1 cellular context compared by ENCODE assay signal in genomic region chr4:163672751-163673150, GRCh38.
TF ChIP-seq lines count a peak whose summit lies in the region.

No MANE protein-coding gene starts in this region.

TF ChIP-seq in GM23338, 12 proteins besides CTCF, POLR2A, EP300 and RAD21 (continued from another document):
- no peak for TF ChIP-seq CREB1 (CRISPR knock-in tag; IDR thresholded peaks at IDR 0.05; ENCODE audit: low read depth)
- TF ChIP-seq STAT1 (IDR thresholded peaks at IDR 0.05; ENCODE audit: unreplicated experiment): no peak
- no peak for TF ChIP-seq ZNF331 (CRISPR knock-in tag; IDR thresholded peaks at IDR 0.05; ENCODE audit: low read depth)
- no peak for TF ChIP-seq ZNF462 (CRISPR knock-in tag; IDR thresholded peaks at IDR 0.05)
- no peak for TF ChIP-seq JUNB (IDR thresholded peaks at IDR 0.05; ENCODE audit: unreplicated experiment)
- TF ChIP-seq ZNF114 (CRISPR knock-in tag; IDR thresholded peaks at IDR 0.05): no peak
- no peak for TF ChIP-seq ETS1 (IDR thresholded peaks at IDR 0.05)
TF ChIP-seq in GM23338: peak in this region for 0.
